In genomic region chr12:61523276-61523992, GRCh38 we compare ENCODE assay signal across 1 cellular context.
TF ChIP-seq lines count a peak whose summit lies in the region.

No MANE protein-coding gene starts in this region.

TF ChIP-seq in H1, 55 proteins besides CTCF, POLR2A, EP300 and RAD21:
- no peak for TF ChIP-seq ATF3 (IDR thresholded peaks at IDR 0.05; ENCODE audit: insufficient read depth, low read depth, low read length)
- TF ChIP-seq KDM4A (IDR thresholded peaks at IDR 0.05; ENCODE audit: low read depth, low read length, severe bottlenecking): no peak
- TF ChIP-seq JUND (IDR thresholded peaks at IDR 0.05; ENCODE audit: low read length): no peak
- no peak for TF ChIP-seq SP4 (IDR thresholded peaks at IDR 0.05; ENCODE audit: low read length)
- no peak for TF ChIP-seq YY1 (IDR thresholded peaks at IDR 0.05; ENCODE audit: low read depth, low read length)
- TF ChIP-seq HDAC2 (IDR thresholded peaks at IDR 0.05; ENCODE audit: borderline replicate concordance in 1 of 2, low read depth in 2 of 2, low read length in 2 of 2): no peak
- no peak for TF ChIP-seq E2F6 (IDR thresholded peaks at IDR 0.05)
- TF ChIP-seq BRCA1 (IDR thresholded peaks at IDR 0.05; ENCODE audit: low read depth, low read length): no peak
- no peak for TF ChIP-seq EZH2 (IDR thresholded peaks at IDR 0.05; ENCODE audit: low read depth, low read length, severe bottlenecking)
- TF ChIP-seq RNF2 (IDR thresholded peaks at IDR 0.05; ENCODE audit: borderline replicate concordance, low read depth, low read length, missing control alignments, poor library complexity, severe bottlenecking): no peak
- TF ChIP-seq SAP30 (IDR thresholded peaks at IDR 0.05; ENCODE audit: insufficient read depth, insufficient replicate concordance, low read length): no peak
- TF ChIP-seq TCF12 (IDR thresholded peaks at IDR 0.05; ENCODE audit: low read depth, low read length): no peak
- TF ChIP-seq POU5F1 (IDR thresholded peaks at IDR 0.05; ENCODE audit: low read depth, low read length): no peak
- TF ChIP-seq BCL11A (IDR thresholded peaks at IDR 0.05; ENCODE audit: low read depth in 2 of 2, low read length in 2 of 2): no peak
- no peak for TF ChIP-seq SIRT6 (IDR thresholded peaks at IDR 0.05; ENCODE audit: low read length)
- TF ChIP-seq ASH2L (IDR thresholded peaks at IDR 0.05; ENCODE audit: low read length): no peak
- no peak for TF ChIP-seq CBX5 (IDR thresholded peaks at IDR 0.05; ENCODE audit: low read depth, low read length)
